1 cellular context compared by ENCODE assay signal in the genomic region with DNA sequence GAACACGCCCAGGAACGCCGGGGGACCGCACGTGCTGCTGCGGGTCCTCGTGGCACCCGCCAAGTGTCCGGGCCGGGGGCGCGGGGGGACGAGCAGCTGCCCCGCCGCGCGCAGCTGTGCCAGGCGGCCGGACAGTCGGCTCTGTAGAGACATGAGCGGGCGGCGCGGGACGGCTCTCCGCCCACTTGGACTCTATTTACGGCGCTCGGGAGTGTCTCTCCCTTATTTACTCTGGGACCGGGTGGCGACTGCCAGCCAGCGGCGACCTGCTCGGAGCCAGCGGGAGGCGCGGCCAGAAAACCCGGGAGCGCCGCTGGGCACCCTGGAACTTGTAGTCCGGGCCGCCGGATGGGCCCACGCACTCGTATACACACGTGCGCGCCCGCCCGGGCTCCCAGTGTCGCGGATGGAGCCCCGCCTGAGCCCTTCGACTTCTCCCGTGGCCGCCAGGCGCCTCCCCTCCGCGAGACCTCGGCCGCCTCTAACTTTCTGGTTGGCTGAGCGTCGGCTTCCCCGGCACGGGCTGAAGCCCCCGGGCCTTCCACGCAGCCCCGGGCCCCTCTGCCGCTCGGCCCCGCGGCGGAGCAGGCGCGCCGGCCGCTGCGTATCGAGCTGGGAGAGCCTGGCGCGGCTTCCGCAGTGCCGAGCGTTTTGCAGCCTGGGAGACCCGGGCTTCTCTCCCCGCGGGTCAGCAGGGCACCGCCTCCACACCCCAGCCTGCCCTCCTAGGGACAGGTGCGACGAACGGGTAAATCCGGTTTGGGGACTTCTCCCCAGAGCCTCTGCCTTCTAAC.
TF ChIP-seq lines count a peak whose summit lies in the region.

A gene with protein sequence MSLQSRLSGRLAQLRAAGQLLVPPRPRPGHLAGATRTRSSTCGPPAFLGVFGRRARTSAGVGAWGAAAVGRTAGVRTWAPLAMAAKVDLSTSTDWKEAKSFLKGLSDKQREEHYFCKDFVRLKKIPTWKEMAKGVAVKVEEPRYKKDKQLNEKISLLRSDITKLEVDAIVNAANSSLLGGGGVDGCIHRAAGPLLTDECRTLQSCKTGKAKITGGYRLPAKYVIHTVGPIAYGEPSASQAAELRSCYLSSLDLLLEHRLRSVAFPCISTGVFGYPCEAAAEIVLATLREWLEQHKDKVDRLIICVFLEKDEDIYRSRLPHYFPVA (minus strand): TSS at position 272 of the 794 bp plus-strand sequence. CDS start 119 bp downstream, at position 153.

TF ChIP-seq in K562, 482 proteins besides CTCF, POLR2A, EP300 and RAD21 (continued from another document and continues in another):
- TF ChIP-seq, protein P1, sequence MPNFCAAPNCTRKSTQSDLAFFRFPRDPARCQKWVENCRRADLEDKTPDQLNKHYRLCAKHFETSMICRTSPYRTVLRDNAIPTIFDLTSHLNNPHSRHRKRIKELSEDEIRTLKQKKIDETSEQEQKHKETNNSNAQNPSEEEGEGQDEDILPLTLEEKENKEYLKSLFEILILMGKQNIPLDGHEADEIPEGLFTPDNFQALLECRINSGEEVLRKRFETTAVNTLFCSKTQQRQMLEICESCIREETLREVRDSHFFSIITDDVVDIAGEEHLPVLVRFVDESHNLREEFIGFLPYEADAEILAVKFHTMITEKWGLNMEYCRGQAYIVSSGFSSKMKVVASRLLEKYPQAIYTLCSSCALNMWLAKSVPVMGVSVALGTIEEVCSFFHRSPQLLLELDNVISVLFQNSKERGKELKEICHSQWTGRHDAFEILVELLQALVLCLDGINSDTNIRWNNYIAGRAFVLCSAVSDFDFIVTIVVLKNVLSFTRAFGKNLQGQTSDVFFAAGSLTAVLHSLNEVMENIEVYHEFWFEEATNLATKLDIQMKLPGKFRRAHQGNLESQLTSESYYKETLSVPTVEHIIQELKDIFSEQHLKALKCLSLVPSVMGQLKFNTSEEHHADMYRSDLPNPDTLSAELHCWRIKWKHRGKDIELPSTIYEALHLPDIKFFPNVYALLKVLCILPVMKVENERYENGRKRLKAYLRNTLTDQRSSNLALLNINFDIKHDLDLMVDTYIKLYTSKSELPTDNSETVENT (CRISPR knock-in tag; IDR thresholded peaks at IDR 0.05), result peak; percentile 48
- TF ChIP-seq ZNF695 (CRISPR knock-in tag; IDR thresholded peaks at IDR 0.05), result 0 out of 2 replicates have a peak, but pooled peaks have one; percentile 15
- peak; percentile 65 for TF ChIP-seq CCNT2 (IDR thresholded peaks at IDR 0.05; ENCODE audit: borderline replicate concordance, extremely low read depth, insufficient read length, low read depth, low read length)
- TF ChIP-seq EGR1 (conservative IDR thresholded peaks at IDR 0.05), result peak; percentile 86
- TF ChIP-seq, protein P2, sequence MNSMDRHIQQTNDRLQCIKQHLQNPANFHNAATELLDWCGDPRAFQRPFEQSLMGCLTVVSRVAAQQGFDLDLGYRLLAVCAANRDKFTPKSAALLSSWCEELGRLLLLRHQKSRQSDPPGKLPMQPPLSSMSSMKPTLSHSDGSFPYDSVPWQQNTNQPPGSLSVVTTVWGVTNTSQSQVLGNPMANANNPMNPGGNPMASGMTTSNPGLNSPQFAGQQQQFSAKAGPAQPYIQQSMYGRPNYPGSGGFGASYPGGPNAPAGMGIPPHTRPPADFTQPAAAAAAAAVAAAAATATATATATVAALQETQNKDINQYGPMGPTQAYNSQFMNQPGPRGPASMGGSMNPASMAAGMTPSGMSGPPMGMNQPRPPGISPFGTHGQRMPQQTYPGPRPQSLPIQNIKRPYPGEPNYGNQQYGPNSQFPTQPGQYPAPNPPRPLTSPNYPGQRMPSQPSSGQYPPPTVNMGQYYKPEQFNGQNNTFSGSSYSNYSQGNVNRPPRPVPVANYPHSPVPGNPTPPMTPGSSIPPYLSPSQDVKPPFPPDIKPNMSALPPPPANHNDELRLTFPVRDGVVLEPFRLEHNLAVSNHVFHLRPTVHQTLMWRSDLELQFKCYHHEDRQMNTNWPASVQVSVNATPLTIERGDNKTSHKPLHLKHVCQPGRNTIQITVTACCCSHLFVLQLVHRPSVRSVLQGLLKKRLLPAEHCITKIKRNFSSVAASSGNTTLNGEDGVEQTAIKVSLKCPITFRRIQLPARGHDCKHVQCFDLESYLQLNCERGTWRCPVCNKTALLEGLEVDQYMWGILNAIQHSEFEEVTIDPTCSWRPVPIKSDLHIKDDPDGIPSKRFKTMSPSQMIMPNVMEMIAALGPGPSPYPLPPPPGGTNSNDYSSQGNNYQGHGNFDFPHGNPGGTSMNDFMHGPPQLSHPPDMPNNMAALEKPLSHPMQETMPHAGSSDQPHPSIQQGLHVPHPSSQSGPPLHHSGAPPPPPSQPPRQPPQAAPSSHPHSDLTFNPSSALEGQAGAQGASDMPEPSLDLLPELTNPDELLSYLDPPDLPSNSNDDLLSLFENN (IDR thresholded peaks at IDR 0.05; ENCODE audit: low read depth in 2 of 2, low read length in 2 of 2), result 0 out of 4 replicates have a peak, but pooled peaks of 1 of the 2 experiments have one; percentile 36
- TF ChIP-seq, protein P3, sequence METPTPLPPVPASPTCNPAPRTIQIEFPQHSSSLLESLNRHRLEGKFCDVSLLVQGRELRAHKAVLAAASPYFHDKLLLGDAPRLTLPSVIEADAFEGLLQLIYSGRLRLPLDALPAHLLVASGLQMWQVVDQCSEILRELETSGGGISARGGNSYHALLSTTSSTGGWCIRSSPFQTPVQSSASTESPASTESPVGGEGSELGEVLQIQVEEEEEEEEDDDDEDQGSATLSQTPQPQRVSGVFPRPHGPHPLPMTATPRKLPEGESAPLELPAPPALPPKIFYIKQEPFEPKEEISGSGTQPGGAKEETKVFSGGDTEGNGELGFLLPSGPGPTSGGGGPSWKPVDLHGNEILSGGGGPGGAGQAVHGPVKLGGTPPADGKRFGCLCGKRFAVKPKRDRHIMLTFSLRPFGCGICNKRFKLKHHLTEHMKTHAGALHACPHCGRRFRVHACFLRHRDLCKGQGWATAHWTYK (CRISPR knock-in tag; IDR thresholded peaks at IDR 0.05), result 0 out of 2 replicates have a peak, but pooled peaks have one; percentile 28
- TF ChIP-seq, protein P4, sequence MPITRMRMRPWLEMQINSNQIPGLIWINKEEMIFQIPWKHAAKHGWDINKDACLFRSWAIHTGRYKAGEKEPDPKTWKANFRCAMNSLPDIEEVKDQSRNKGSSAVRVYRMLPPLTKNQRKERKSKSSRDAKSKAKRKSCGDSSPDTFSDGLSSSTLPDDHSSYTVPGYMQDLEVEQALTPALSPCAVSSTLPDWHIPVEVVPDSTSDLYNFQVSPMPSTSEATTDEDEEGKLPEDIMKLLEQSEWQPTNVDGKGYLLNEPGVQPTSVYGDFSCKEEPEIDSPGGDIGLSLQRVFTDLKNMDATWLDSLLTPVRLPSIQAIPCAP (CRISPR knock-in tag; IDR thresholded peaks at IDR 0.05; ENCODE audit: borderline replicate concordance), result peak; percentile 66; the same call in 1 of the 2 replicates
- 0 out of 4 replicates have a peak, but pooled peaks of 1 of the 2 experiments have one; percentile 24 for TF ChIP-seq SRF (CRISPR knock-in tag; IDR thresholded peaks at IDR 0.05)
- TF ChIP-seq SMC3 (conservative IDR thresholded peaks at IDR 0.05; ENCODE audit: insufficient read depth, low read depth, low read length), result no peak
- peak; percentile 60; the same call in 1 of the 2 replicates for TF ChIP-seq SIN3B (IDR thresholded peaks at IDR 0.05; ENCODE audit: low read depth)
- TF ChIP-seq, protein P5, sequence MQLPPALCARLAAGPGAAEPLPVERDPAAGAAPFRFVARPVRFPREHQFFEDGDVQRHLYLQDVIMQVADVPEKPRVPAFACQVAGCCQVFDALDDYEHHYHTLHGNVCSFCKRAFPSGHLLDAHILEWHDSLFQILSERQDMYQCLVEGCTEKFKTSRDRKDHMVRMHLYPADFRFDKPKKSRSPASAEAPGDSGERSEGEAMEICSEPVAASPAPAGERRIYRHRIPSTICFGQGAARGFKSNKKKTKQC (CRISPR knock-in tag; IDR thresholded peaks at IDR 0.05), result peak; percentile 62
- TF ChIP-seq GATAD2A (IDR thresholded peaks at IDR 0.05), result peak; percentile 58; the same call in 1 of the 2 replicates
- TF ChIP-seq, protein P6, sequence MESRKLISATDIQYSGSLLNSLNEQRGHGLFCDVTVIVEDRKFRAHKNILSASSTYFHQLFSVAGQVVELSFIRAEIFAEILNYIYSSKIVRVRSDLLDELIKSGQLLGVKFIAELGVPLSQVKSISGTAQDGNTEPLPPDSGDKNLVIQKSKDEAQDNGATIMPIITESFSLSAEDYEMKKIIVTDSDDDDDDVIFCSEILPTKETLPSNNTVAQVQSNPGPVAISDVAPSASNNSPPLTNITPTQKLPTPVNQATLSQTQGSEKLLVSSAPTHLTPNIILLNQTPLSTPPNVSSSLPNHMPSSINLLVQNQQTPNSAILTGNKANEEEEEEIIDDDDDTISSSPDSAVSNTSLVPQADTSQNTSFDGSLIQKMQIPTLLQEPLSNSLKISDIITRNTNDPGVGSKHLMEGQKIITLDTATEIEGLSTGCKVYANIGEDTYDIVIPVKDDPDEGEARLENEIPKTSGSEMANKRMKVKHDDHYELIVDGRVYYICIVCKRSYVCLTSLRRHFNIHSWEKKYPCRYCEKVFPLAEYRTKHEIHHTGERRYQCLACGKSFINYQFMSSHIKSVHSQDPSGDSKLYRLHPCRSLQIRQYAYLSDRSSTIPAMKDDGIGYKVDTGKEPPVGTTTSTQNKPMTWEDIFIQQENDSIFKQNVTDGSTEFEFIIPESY (CRISPR knock-in tag; IDR thresholded peaks at IDR 0.05), result 0 out of 2 replicates have a peak, but pooled peaks have one; percentile 55
- no peak for TF ChIP-seq NR2C1 (IDR thresholded peaks at IDR 0.05)
- peak; percentile 67 for TF ChIP-seq NR2C1 (tag; IDR thresholded peaks at IDR 0.05)
- peak; percentile 47 for TF ChIP-seq PML (IDR thresholded peaks at IDR 0.05; ENCODE audit: low read length)
- peak; percentile 86 to 87 for TF ChIP-seq FOXA3 (CRISPR knock-in tag; conservative IDR thresholded peaks at IDR 0.05 in 1 of 2, IDR thresholded peaks at IDR 0.05 in 1 of 2)
- peak; percentile 19 for TF ChIP-seq KDM5B (IDR thresholded peaks at IDR 0.05; ENCODE audit: insufficient replicate concordance, low read depth, low read length)
- peak; percentile 90 for TF ChIP-seq FIP1L1 (IDR thresholded peaks at IDR 0.05; ENCODE audit: low read depth, low read length, poor library complexity, severe bottlenecking)
- no peak for TF ChIP-seq ZNF253 (CRISPR knock-in tag; conservative IDR thresholded peaks at IDR 0.05)
- TF ChIP-seq, protein P7, sequence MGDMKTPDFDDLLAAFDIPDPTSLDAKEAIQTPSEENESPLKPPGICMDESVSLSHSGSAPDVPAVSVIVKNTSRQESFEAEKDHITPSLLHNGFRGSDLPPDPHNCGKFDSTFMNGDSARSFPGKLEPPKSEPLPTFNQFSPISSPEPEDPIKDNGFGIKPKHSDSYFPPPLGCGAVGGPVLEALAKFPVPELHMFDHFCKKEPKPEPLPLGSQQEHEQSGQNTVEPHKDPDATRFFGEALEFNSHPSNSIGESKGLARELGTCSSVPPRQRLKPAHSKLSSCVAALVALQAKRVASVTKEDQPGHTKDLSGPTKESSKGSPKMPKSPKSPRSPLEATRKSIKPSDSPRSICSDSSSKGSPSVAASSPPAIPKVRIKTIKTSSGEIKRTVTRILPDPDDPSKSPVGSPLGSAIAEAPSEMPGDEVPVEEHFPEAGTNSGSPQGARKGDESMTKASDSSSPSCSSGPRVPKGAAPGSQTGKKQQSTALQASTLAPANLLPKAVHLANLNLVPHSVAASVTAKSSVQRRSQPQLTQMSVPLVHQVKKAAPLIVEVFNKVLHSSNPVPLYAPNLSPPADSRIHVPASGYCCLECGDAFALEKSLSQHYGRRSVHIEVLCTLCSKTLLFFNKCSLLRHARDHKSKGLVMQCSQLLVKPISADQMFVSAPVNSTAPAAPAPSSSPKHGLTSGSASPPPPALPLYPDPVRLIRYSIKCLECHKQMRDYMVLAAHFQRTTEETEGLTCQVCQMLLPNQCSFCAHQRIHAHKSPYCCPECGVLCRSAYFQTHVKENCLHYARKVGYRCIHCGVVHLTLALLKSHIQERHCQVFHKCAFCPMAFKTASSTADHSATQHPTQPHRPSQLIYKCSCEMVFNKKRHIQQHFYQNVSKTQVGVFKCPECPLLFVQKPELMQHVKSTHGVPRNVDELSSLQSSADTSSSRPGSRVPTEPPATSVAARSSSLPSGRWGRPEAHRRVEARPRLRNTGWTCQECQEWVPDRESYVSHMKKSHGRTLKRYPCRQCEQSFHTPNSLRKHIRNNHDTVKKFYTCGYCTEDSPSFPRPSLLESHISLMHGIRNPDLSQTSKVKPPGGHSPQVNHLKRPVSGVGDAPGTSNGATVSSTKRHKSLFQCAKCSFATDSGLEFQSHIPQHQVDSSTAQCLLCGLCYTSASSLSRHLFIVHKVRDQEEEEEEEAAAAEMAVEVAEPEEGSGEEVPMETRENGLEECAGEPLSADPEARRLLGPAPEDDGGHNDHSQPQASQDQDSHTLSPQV (IDR thresholded peaks at IDR 0.05), result peak; percentile 55
- TF ChIP-seq MBD2 (IDR thresholded peaks at IDR 0.05; ENCODE audit: borderline replicate concordance, low read depth), result peak; percentile 77
- peak; percentile 51 to 54 for TF ChIP-seq MAZ (CRISPR knock-in tag; conservative IDR thresholded peaks at IDR 0.05 in 1 of 2, IDR thresholded peaks at IDR 0.05 in 1 of 2)
- TF ChIP-seq CBFB (CRISPR knock-in tag; IDR thresholded peaks at IDR 0.05), result no peak
- no peak for TF ChIP-seq FUS (optimal IDR thresholded peaks at IDR 0.05; ENCODE audit: low read depth, low read length)
- no peak for TF ChIP-seq ZNF174 (CRISPR knock-in tag; IDR thresholded peaks at IDR 0.05)
- TF ChIP-seq, protein P8, sequence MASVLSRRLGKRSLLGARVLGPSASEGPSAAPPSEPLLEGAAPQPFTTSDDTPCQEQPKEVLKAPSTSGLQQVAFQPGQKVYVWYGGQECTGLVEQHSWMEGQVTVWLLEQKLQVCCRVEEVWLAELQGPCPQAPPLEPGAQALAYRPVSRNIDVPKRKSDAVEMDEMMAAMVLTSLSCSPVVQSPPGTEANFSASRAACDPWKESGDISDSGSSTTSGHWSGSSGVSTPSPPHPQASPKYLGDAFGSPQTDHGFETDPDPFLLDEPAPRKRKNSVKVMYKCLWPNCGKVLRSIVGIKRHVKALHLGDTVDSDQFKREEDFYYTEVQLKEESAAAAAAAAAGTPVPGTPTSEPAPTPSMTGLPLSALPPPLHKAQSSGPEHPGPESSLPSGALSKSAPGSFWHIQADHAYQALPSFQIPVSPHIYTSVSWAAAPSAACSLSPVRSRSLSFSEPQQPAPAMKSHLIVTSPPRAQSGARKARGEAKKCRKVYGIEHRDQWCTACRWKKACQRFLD (CRISPR knock-in tag; IDR thresholded peaks at IDR 0.05), result peak; percentile 38; the same call in 1 of the 2 replicates
- TF ChIP-seq TGIF2 (CRISPR knock-in tag; IDR thresholded peaks at IDR 0.05), result peak; percentile 57; the same call in 1 of the 2 replicates
- TF ChIP-seq, protein P9, sequence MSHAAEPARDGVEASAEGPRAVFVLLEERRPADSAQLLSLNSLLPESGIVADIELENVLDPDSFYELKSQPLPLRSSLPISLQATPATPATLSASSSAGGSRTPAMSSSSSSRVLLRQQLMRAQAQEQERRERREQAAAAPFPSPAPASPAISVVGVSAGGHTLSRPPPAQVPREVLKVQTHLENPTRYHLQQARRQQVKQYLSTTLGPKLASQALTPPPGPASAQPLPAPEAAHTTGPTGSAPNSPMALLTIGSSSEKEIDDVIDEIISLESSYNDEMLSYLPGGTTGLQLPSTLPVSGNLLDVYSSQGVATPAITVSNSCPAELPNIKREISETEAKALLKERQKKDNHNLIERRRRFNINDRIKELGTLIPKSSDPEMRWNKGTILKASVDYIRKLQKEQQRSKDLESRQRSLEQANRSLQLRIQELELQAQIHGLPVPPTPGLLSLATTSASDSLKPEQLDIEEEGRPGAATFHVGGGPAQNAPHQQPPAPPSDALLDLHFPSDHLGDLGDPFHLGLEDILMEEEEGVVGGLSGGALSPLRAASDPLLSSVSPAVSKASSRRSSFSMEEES (CRISPR knock-in tag; IDR thresholded peaks at IDR 0.05), result no peak
- TF ChIP-seq CHD1 (IDR thresholded peaks at IDR 0.05; ENCODE audit: low read length), result peak; percentile 62
- TF ChIP-seq EP400 (IDR thresholded peaks at IDR 0.05), result peak; percentile 91
- peak; percentile 56 for TF ChIP-seq HNRNPLL (IDR thresholded peaks at IDR 0.05; ENCODE audit: low read depth, low read length, poor library complexity, severe bottlenecking)
- TF ChIP-seq ETV1 (tag; conservative IDR thresholded peaks at IDR 0.05; ENCODE audit: low read depth), result 0 out of 2 replicates have a peak, but pooled peaks have one; percentile 17
- 0 out of 2 replicates have a peak, but pooled peaks have one; percentile 20 for TF ChIP-seq ESRRA (IDR thresholded peaks at IDR 0.05; ENCODE audit: borderline replicate concordance, low read depth)
